8 cellular contexts compared by ENCODE assay signal in genomic region chr3:117059054-117059989, GRCh38.
DNase-seq lines count a peak whose midpoint lies in the region; ATAC-seq and TF ChIP-seq lines count a peak whose summit lies in the region.

No MANE protein-coding gene starts in this region.

- H3K36me3 ChIP-seq in ascending aorta: no peaks in the 10 kb centered on the region
- H3K36me3 ChIP-seq in right lobe of liver: no peaks in the 10 kb centered on the region
- no peaks in the 10 kb centered on the region for H3K36me3 ChIP-seq in Karpas-422 (ENCODE audit: insufficient read depth, low read length)

- peak; percentile 74 to 83 (median 78) for ATAC-seq in right lobe of liver

- TF ChIP-seq POLR2A in right lobe of liver (IDR thresholded peaks at IDR 0.05): no peak

- no peaks in the 10 kb centered on the region for H3K27me3 ChIP-seq in ascending aorta
- no peaks in the 10 kb centered on the region for H3K27me3 ChIP-seq in right lobe of liver
- H3K27me3 ChIP-seq in Karpas-422 (ENCODE audit: low read length): no peaks in the 10 kb centered on the region

- H3K9ac ChIP-seq in Karpas-422 (ENCODE audit: low read length): no peak overlapping the region

- H3K4me3 ChIP-seq in ascending aorta: no peak overlapping the region
- no peak overlapping the region for H3K4me3 ChIP-seq in right lobe of liver
- no peak overlapping the region for H3K4me3 ChIP-seq in Karpas-422 (ENCODE audit: low read length)

- intact Hi-C loops in ascending aorta (cut with DNase I): no loop called here
- intact Hi-C loops in right lobe of liver (cut with DNase I): no loop called here

- peak in 2 of 3 experiments; percentile 32 to 37 for TF ChIP-seq CTCF in ascending aorta (IDR thresholded peaks at IDR 0.05)
- peak; percentile 61 to 69 (median 64) for TF ChIP-seq CTCF in right lobe of liver (IDR thresholded peaks at IDR 0.05)

- H3K9me3 ChIP-seq in ascending aorta (no peaks in the 10 kb centered on the region), right lobe of liver (no peaks in the 10 kb centered on the region), Karpas-422 (ENCODE audit: low read length) (no peaks in the 10 kb centered on the region)

- DNase-seq in EH (ENCODE audit: low read depth): peak; percentile 44
- DNase-seq in NCI-H1436 (lab: John Stamatoyannopoulos, UW): peak; percentile 77
- DNase-seq in ascending aorta (ENCODE audit: low spot score in 2 of 2): no peak
- DNase-seq in right lobe of liver: no peak
- no peak for DNase-seq in NCI-H345 treated with DMSO at 0.1 percent for 48 hours (lab: John Stamatoyannopoulos, UW; ENCODE audit: unreplicated experiment)
- no peak for DNase-seq in Karpas-422
- no peak for DNase-seq in central memory CD4-positive, alpha-beta T cell
- no peak for DNase-seq in activated CD4-positive, CD25-positive, alpha-beta regulatory T cell (lab: John Stamatoyannopoulos, UW)

- H3K27ac ChIP-seq in ascending aorta: no peak overlapping the region
- H3K27ac ChIP-seq in right lobe of liver: no peak overlapping the region
- no peak overlapping the region for H3K27ac ChIP-seq in Karpas-422 (ENCODE audit: low read length)

- H2AFZ ChIP-seq in Karpas-422 (ENCODE audit: low read length): no peak overlapping the region

- no peaks in the 10 kb centered on the region for H3K9me2 ChIP-seq in Karpas-422 (replicated peaks; ENCODE audit: insufficient read depth, low read length)

- WGBS in right lobe of liver (ENCODE audit: insufficient coverage, low coverage, low lambda C conversion rate, missing lambda C conversion rate): 25% methylated on average over 6 of the region's 6 CpGs

- H3K4me1 ChIP-seq in ascending aorta: no peaks in the 10 kb centered on the region
- peaks cover 0 to 10% (median 0%) of the 10 kb centered on the region in 4 donors for H3K4me1 ChIP-seq in right lobe of liver
- H3K4me1 ChIP-seq in Karpas-422 (ENCODE audit: low read length): no peaks in the 10 kb centered on the region

- H3K79me2 ChIP-seq in Karpas-422 (ENCODE audit: low read length): no peaks in the 10 kb centered on the region

- H3K4me2 ChIP-seq in Karpas-422 (ENCODE audit: low read depth, low read length, poor library complexity, severe bottlenecking): no peak overlapping the region

- H4K20me1 ChIP-seq in Karpas-422 (ENCODE audit: insufficient read depth, low read depth, low read length): no peaks in the 10 kb centered on the region

Comparison
In these comparisons a context has a peak if more than half of its experiments do, and no peak if none do; other contexts are left out.
1. DNase-seq: peak in EH (single experiment) and NCI-H1436 (single experiment); none in ascending aorta (0 of 2), right lobe of liver (0 of 3), NCI-H345 treated with DMSO at 0.1 percent for 48 hours (single experiment), Karpas-422 (single experiment), central memory CD4-positive, alpha-beta T cell (single experiment) and activated CD4-positive, CD25-positive, alpha-beta regulatory T cell (0 of 4).